20 cellular contexts compared by ENCODE assay signal in the genomic region with DNA sequence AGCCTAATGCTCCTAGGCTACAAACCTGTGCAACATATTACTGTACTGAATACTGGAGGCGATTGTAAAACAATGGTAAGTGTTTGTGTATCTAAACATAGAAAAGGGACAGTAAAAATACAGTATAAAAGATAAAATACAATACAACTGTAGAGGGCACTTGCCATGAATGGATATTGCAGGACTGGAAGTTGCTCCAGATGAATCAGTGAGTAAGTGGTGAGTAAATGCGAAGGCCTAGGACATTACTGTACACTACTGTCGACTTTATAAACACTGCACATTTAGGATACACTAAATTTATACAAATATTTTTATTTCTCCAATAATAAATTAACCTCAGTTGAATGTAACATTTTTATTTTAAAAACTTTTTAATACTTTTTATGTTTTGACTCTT.
DNase-seq lines count a peak whose midpoint lies in the region; ATAC-seq, FAIRE-seq and TF ChIP-seq lines count a peak whose summit lies in the region.
"Had no signal": no experiment of that assay in that cellular context is flagged by ENCODE, and none has a peak within 500 bp of the region (broad histone marks: within the 10 kb centered on the region; RNA-seq: fewer than 3 reads in every experiment).

No MANE protein-coding gene starts in this region.

- CTCF ChIA-PET in CD8-positive, alpha-beta memory T cell (lab: Charles Lee), result no interaction called here
- CTCF ChIA-PET in T-cell (lab: Charles Lee), result no interaction called here

- H3K36me3 Mint-ChIP-seq in CD8-positive, alpha-beta memory T cell, result no peaks in the 10 kb centered on the region
- no peaks in the 10 kb centered on the region for H3K36me3 Mint-ChIP-seq in T-cell
- H3K36me3 Mint-ChIP-seq: IgD-negative memory B cell had no signal

- no peak overlapping the region for H3K27ac ChIP-seq in CD8-positive, alpha-beta memory T cell (ENCODE audit: low read depth, low read length)
- H3K27ac ChIP-seq: A549, PC-9, SK-N-MC had no signal

- H3K9me3 Mint-ChIP-seq in CD8-positive, alpha-beta memory T cell, result peaks cover 0 to 9% (median 5%) of the 10 kb centered on the region in 5 donors
- peaks cover 0 to 10% (median 0%) of the 10 kb centered on the region in 3 donors for H3K9me3 Mint-ChIP-seq in T-cell
- H3K9me3 Mint-ChIP-seq: CD4-positive, alpha-beta T cell had no signal

- H3K9me3 ChIP-seq in CD8-positive, alpha-beta memory T cell (ENCODE audit: low read length), result no peaks in the 10 kb centered on the region
- H3K9me3 ChIP-seq: A549 had no signal

- POLR2A ChIA-PET in CD8-positive, alpha-beta memory T cell (lab: Charles Lee), result no interaction called here
- POLR2A ChIA-PET in T-cell (lab: Charles Lee), result no interaction called here

- no peak overlapping the region for H3K4me3 ChIP-seq in bronchial epithelial cell (ENCODE audit: low read depth, low read length)
- no peak overlapping the region for H3K4me3 ChIP-seq in CD8-positive, alpha-beta memory T cell (ENCODE audit: low read length)
- H3K4me3 ChIP-seq: A549, PC-9, SK-N-MC had no signal

- H3K36me3 ChIP-seq in bronchial epithelial cell (ENCODE audit: control insufficient read depth, insufficient read depth, low read length), result no peaks in the 10 kb centered on the region
- H3K36me3 ChIP-seq in CD8-positive, alpha-beta memory T cell (ENCODE audit: insufficient read depth, low read length), result no peaks in the 10 kb centered on the region

- ATAC-seq in GM21381 (IDR thresholded peaks at IDR 0.05; ENCODE audit: unreplicated experiment) (no peak), T-cell (replicated peaks in 1 of 4) (no peak)
- ATAC-seq: A549, Right ventricle myocardium inferior had no signal

- DNase-seq in AG08396 (ENCODE audit: low spot score), result peak; percentile 16
- DNase-seq in HT1080 (ENCODE audit: low read depth), result peak; percentile 10
- DNase-seq in bronchial epithelial cell (ENCODE audit: low read depth), result peak; percentile 37
- DNase-seq in frontal cortex (ENCODE audit: low spot score in 2 of 2), result no peak
- DNase-seq in cortex of kidney (lab: John Stamatoyannopoulos, UW), result no peak
- DNase-seq in CD8-positive, alpha-beta memory T cell, result no peak
- no peak for DNase-seq in T-cell
- DNase-seq: CD4-positive, alpha-beta T cell; DMS79; GDM1; NCI-H1436; NCI-H2029 treated with DMSO at 0.1 percent for 48 hours; NCI-H524 treated with DMSO at 0.1 percent for 48 hours; PC-9 had no signal

- no peaks in the 10 kb centered on the region for H3K27me3 ChIP-seq in bronchial epithelial cell (ENCODE audit: control insufficient read depth, insufficient read depth, low read length)
- no peaks in the 10 kb centered on the region for H3K27me3 ChIP-seq in CD8-positive, alpha-beta memory T cell (ENCODE audit: insufficient read depth, low read length, poor library complexity, severe bottlenecking)

- H3K27ac Mint-ChIP-seq in CD8-positive, alpha-beta memory T cell, result no peak overlapping the region
- no peak overlapping the region for H3K27ac Mint-ChIP-seq in T-cell
- H3K27ac Mint-ChIP-seq: CD4-positive, alpha-beta T cell; IgD-negative memory B cell had no signal

- H3K4me1 Mint-ChIP-seq in CD8-positive, alpha-beta memory T cell, result no peaks in the 10 kb centered on the region
- H3K4me1 Mint-ChIP-seq in T-cell, result no peaks in the 10 kb centered on the region
- H3K4me1 Mint-ChIP-seq: IgD-negative memory B cell had no signal

- H3K4me1 ChIP-seq in CD8-positive, alpha-beta memory T cell (ENCODE audit: insufficient read depth, low read length), result no peaks in the 10 kb centered on the region
- H3K4me1 ChIP-seq: A549 had no signal

- H3K27me3 Mint-ChIP-seq in CD8-positive, alpha-beta memory T cell, result no peaks in the 10 kb centered on the region
- no peaks in the 10 kb centered on the region for H3K27me3 Mint-ChIP-seq in T-cell
- H3K27me3 Mint-ChIP-seq: CD4-positive, alpha-beta T cell; IgD-negative memory B cell had no signal

- FAIRE-seq in bronchial epithelial cell (lab: Jason Lieb, UNC) (no peak), frontal cortex (lab: Jason Lieb, UNC) (peak; percentile 79)
- FAIRE-seq: A549, GM19239 had no signal

- no peak overlapping the region for H3K4me3 Mint-ChIP-seq in CD8-positive, alpha-beta memory T cell
- no peak overlapping the region for H3K4me3 Mint-ChIP-seq in T-cell
- H3K4me3 Mint-ChIP-seq: CD4-positive, alpha-beta T cell; IgD-negative memory B cell had no signal

- no peak for TF ChIP-seq CTCF in bronchial epithelial cell (IDR thresholded peaks at IDR 0.05; ENCODE audit: insufficient read depth, low read length, severe bottlenecking)

Comparison
In these comparisons a context has a peak if more than half of its experiments do, and no peak if none do; other contexts are left out.
1. DNase-seq: peak in AG08396 (single experiment), HT1080 (single experiment) and bronchial epithelial cell (single experiment); none in frontal cortex (0 of 2), cortex of kidney (single experiment), CD8-positive, alpha-beta memory T cell (0 of 5) and T-cell (0 of 34).